In genomic region chr1:209076688-209077087, GRCh38 we compare ENCODE assay signal across 9 cellular contexts.
A peak's percentile ranks its signal among the peaks of the same experiment; 100 is the strongest.
DNase-seq lines count a peak whose midpoint lies in the region; ATAC-seq and TF ChIP-seq lines count a peak whose summit lies in the region.
"Had no signal": no experiment of that assay in that cellular context is flagged by ENCODE, and none has a peak within 500 bp of the region (broad histone marks: within the 10 kb centered on the region; RNA-seq: fewer than 3 reads in every experiment).

No MANE protein-coding gene starts in this region.

- no peak overlapping the region for H2BK12ac ChIP-seq in neuronal stem cell (ENCODE audit: low read length)

- WGBS in neuronal stem cell (ENCODE audit: extremely low coverage in 2 of 2, insufficient read length in 2 of 2, insufficient replicate concordance in 1 of 2), 2 donors = no CpG with 5 or more reads among the region's 3 CpGs

- H4K91ac ChIP-seq in neuronal stem cell (ENCODE audit: low read depth, low read length, poor library complexity) = no peak overlapping the region

- no peaks in the 10 kb centered on the region for H3K79me1 ChIP-seq in neuronal stem cell (ENCODE audit: low read depth, low read length)

- no peaks in the 10 kb centered on the region for H3K9me3 ChIP-seq in neuronal stem cell (replicated peaks in 1 of 2; ENCODE audit: control insufficient read depth in 2 of 2, insufficient read depth in 1 of 2, low read depth in 1 of 2, low read length in 2 of 2)

- H2BK5ac ChIP-seq in neuronal stem cell (ENCODE audit: low read length) = no peak overlapping the region

- no peak overlapping the region for H2AFZ ChIP-seq in neuronal stem cell (ENCODE audit: low read length)

- no peak overlapping the region for H3K14ac ChIP-seq in neuronal stem cell (ENCODE audit: low read length)

- H3K27ac ChIP-seq in neuronal stem cell (replicated peaks; ENCODE audit: low read length) = no peak overlapping the region
- no peak overlapping the region for H3K27ac ChIP-seq in coronary artery

- no peak overlapping the region for H2BK120ac ChIP-seq in neuronal stem cell (ENCODE audit: low read depth, low read length)

- peak; percentile 67 for ATAC-seq in HG02642 (IDR thresholded peaks at IDR 0.05; ENCODE audit: poor library complexity, unreplicated experiment)

- DNase-seq in ELF-1 (ENCODE audit: low read depth, low spot score) = peak; percentile 26
- DNase-seq in RPMI7951 (ENCODE audit: low read depth) = peak; percentile 56
- peak; percentile 39 for DNase-seq in iPS-NIHi7 (ENCODE audit: extremely low spot score)
- DNase-seq in HPDE6-E6E7 (ENCODE audit: extremely low spot score) = no peak
- no peak for DNase-seq in activated naive CD4-positive, alpha-beta T cell (lab: John Stamatoyannopoulos, UW)
- no peak for DNase-seq in neuronal stem cell (ENCODE audit: low spot score)
- no peak for DNase-seq in coronary artery (ENCODE audit: low spot score)
- DNase-seq: stimulated activated CD4-positive, alpha-beta T cell treated with anti-CD3 and anti-CD28 coated beads, Interleukin-1b, Interleukin-23, amount 100 ng/mL, for 48 hours had no signal

- no peak overlapping the region for H3K4me2 ChIP-seq in neuronal stem cell (ENCODE audit: insufficient read depth, low read length, poor library complexity, severe bottlenecking)

- no peak overlapping the region for H4K8ac ChIP-seq in neuronal stem cell (ENCODE audit: low read depth, low read length)

- H3K9ac ChIP-seq in neuronal stem cell (ENCODE audit: low read depth, low read length, poor library complexity) = no peak overlapping the region

- H3K4me3 ChIP-seq in neuronal stem cell (ENCODE audit: low read length in 2 of 2) (no peak overlapping the region), coronary artery (no peak overlapping the region)

- no peak overlapping the region for H2AK5ac ChIP-seq in neuronal stem cell (ENCODE audit: low read depth, low read length)

- H3K23ac ChIP-seq in neuronal stem cell (ENCODE audit: low read depth, low read length, poor library complexity) = no peak overlapping the region

- no peak for TF ChIP-seq CTCF in coronary artery (IDR thresholded peaks at IDR 0.05)

- no peak overlapping the region for H2BK15ac ChIP-seq in neuronal stem cell (ENCODE audit: low read length)

- H3K4me1 ChIP-seq in neuronal stem cell (ENCODE audit: control insufficient read depth in 2 of 2, insufficient read depth in 1 of 2, low read depth in 1 of 2, low read length in 2 of 2) = peaks cover 0 to 5% of the 10 kb centered on the region in 2 donors

- H3K4ac ChIP-seq in neuronal stem cell (ENCODE audit: low read length) = no peak overlapping the region

- no peaks in the 10 kb centered on the region for H3K27me3 ChIP-seq in neuronal stem cell (ENCODE audit: control insufficient read depth in 3 of 3, insufficient read depth in 3 of 3, low read depth in 1 of 3, low read length in 3 of 3)

- H3K36me3 ChIP-seq in neuronal stem cell (replicated peaks in 1 of 2; ENCODE audit: control insufficient read depth in 2 of 2, insufficient read depth in 2 of 2, low read length in 2 of 2) = no peaks in the 10 kb centered on the region

- no peak overlapping the region for H3K18ac ChIP-seq in neuronal stem cell (ENCODE audit: low read length)

Comparison
In these comparisons a context has a peak if more than half of its experiments do, and no peak if none do; other contexts are left out.
1. DNase-seq: peak in ELF-1 (single experiment), RPMI7951 (single experiment) and iPS-NIHi7 (single experiment); none in HPDE6-E6E7 (single experiment), activated naive CD4-positive, alpha-beta T cell (0 of 4), neuronal stem cell (single experiment) and coronary artery (single experiment).